Comparison of ENCODE assay signal across 6 cellular contexts in genomic region chr17:36707904-36708303, GRCh38.
"Had no signal": no experiment of that assay in that cellular context is flagged by ENCODE, and none has a peak within 500 bp of the region (broad histone marks: within the 10 kb centered on the region; RNA-seq: fewer than 3 reads in every experiment).

No MANE protein-coding gene starts in this region.

- H3K36me3 Mint-ChIP-seq: IgD-negative memory B cell had no signal

- DNase-seq: IMR-90, KBM-7, KG1 had no signal

- H3K9me3 Mint-ChIP-seq: IgD-negative memory B cell had no signal

- H3K4me3 ChIP-seq: K562 had no signal

- H3K4me1 Mint-ChIP-seq: IgD-negative memory B cell had no signal

- H3K27ac Mint-ChIP-seq: IgD-negative memory B cell had no signal

- ATAC-seq: HepG2, K562 had no signal

- H3K4me3 Mint-ChIP-seq: IgD-negative memory B cell had no signal
